Comparison of ENCODE assay signal across 9 cellular contexts in genomic region chr14:92135269-92135668, GRCh38. TPM values are rescaled to one million over a fixed set of nuclear protein-coding genes. Genes with fewer than 3 reads are reported as not detected.
DNase-seq lines count a peak whose midpoint lies in the region; ATAC-seq and TF ChIP-seq lines count a peak whose summit lies in the region.
"Had no signal": no experiment of that assay in that cellular context is flagged by ENCODE, and none has a peak within 500 bp of the region (broad histone marks: within the 10 kb centered on the region; RNA-seq: fewer than 3 reads in every experiment).

No MANE protein-coding gene starts in this region.

- ATAC-seq in HG03045 (IDR thresholded peaks at IDR 0.05; ENCODE audit: unreplicated experiment) (no peak), GM19324 (IDR thresholded peaks at IDR 0.05; ENCODE audit: low FRiP score, unreplicated experiment) (no peak)

- in situ Hi-C loops in G401 (cut with HindIII; ENCODE audit: low sequenced_read_pairs), result no loop called here

- H3K4me2 ChIP-seq in osteoblast (ENCODE audit: insufficient read depth, low read length), result no peak overlapping the region

- peaks cover 68% of the 10 kb centered on the region for H3K36me3 ChIP-seq in osteoblast (ENCODE audit: insufficient read depth, low read length)

- H3K27ac ChIP-seq in osteoblast (ENCODE audit: low read depth, low read length), result peak overlapping the region; percentile 39

- H3K4me1 ChIP-seq in osteoblast (ENCODE audit: insufficient read depth, low read length), result no peaks in the 10 kb centered on the region

- H3K9me3 ChIP-seq in osteoblast (ENCODE audit: low read depth, low read length), result no peaks in the 10 kb centered on the region

- H4K20me1 ChIP-seq in osteoblast (ENCODE audit: insufficient read depth, low read length), result no peaks in the 10 kb centered on the region

- no peak overlapping the region for H2AFZ ChIP-seq in osteoblast (ENCODE audit: low read length)

- H3K27me3 ChIP-seq in osteoblast (ENCODE audit: insufficient read depth, low read length), result no peaks in the 10 kb centered on the region

- H3K79me2 ChIP-seq in osteoblast (ENCODE audit: insufficient read depth, low read length), result no peaks in the 10 kb centered on the region

- peak; percentile 60 for TF ChIP-seq CTCF in osteoblast (IDR thresholded peaks at IDR 0.05; ENCODE audit: extremely low read depth, low read depth, low read length)

- no peak overlapping the region for H3K4me3 ChIP-seq in osteoblast (ENCODE audit: insufficient read depth, low read length)

- peak; percentile 50 for DNase-seq in G401 (ENCODE audit: low spot score)
- DNase-seq in NCI-H1417 (lab: John Stamatoyannopoulos, UW), result peak in 2 of 3 experiments; percentile 23 to 72
- peak; percentile 32 for DNase-seq in cerebellum (ENCODE audit: low spot score)
- no peak for DNase-seq in osteoblast (ENCODE audit: insufficient read length, low spot score, missing footprints)
- no peak for DNase-seq in DMS153 treated with DMSO at 0.1 percent for 48 hours (lab: John Stamatoyannopoulos, UW; ENCODE audit: unreplicated experiment)
- DNase-seq in NCI-H1930 (lab: John Stamatoyannopoulos, UW), result no peak
- DNase-seq: naive B cell had no signal

RNA-seq across cellular contexts. Expression of gene CPSF2, which starts 13.5 kb away (rescaled TPM):
- 69.4 and 75.7 TPM in 2 replicates for total RNA-seq in G401 (2014; rRNA removed; shearing (Covaris generic))
- 17.1 TPM for total RNA-seq in cerebellum
- total RNA-seq in osteoblast, result 38.9 and 47.8 TPM in 2 replicates

RNA-seq across cellular contexts. Expression of gene NDUFB1, which starts 13.8 kb away (rescaled TPM):
- 367 and 480 TPM in 2 replicates for total RNA-seq in G401 (2014; rRNA removed; shearing (Covaris generic))
- total RNA-seq in cerebellum (125 TPM), osteoblast (146 and 150 TPM in 2 replicates)

RNA-seq across cellular contexts. Expression of gene ATXN3, which starts 28.9 kb away (rescaled TPM):
- 26.8 and 40.9 TPM in 2 replicates for total RNA-seq in G401 (2014; rRNA removed; shearing (Covaris generic))
- 48.1 TPM for total RNA-seq in cerebellum
- 24.6 and 28.9 TPM in 2 replicates for total RNA-seq in osteoblast

Comparison
In these comparisons a context has a peak if more than half of its experiments do, and no peak if none do; other contexts are left out.
1. DNase-seq: peak in G401 (single experiment), NCI-H1417 (2 of 3) and cerebellum (single experiment); none in osteoblast (single experiment), DMS153 treated with DMSO at 0.1 percent for 48 hours (single experiment) and NCI-H1930 (0 of 2).